In the genomic region with DNA sequence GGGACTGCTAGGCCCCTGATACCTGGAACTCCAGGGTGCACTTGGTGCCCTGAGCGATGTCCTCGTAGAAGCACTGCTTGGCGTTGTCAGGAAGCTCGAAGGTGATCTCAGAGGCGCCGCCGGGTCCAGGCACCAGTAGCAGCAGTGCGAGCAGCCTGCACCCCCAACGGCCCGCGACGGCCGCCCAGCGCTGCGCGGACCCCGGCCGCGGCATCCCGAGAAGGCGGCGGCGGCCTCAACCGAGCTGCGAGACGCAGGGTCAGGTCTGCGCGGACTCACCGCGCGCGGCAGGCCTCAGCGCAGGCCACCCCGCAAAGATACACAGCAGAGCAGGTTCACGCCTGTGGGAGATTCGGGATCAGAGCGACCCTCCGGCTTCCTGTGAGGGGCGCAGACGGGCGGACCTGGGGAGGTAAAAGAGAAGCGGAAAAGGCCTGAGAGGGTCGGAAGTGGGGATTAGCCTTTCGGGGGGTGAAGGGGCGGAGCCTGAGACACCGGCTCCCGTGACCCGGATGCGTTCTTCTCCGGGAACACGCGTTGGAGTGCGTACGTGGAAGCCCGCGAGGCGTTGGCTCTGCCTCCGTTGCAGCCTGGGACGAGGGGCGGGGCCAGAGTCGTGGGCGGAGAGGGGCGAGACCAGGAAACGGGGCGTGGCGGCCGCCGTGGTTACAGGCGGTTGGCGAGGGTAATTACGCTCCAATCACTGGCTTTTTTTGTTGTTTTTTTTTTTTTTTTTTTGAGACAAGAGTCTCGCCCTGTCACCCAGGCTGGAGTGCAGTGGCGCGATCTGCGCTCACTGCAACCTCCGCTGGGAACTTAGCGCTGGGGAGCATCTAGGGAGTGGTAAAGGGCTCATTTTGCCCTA, we compare ENCODE assay signal across 8 cellular contexts. TPM values are rescaled to one million over a fixed set of nuclear protein-coding genes. Genes with fewer than 3 reads are reported as not detected.
A peak's percentile ranks its signal among the peaks of the same experiment; 100 is the strongest.
DNase-seq lines count a peak whose midpoint lies in the region; ATAC-seq, FAIRE-seq and TF ChIP-seq lines count a peak whose summit lies in the region.

A gene (minus strand): TSS at position 458 of the 865 bp plus-strand sequence. CDS start 244 bp downstream, at position 214.

- H3K9me3 ChIP-seq in WERI-Rb-1 (ENCODE audit: severe bottlenecking) = no peaks in the 10 kb centered on the region
- H3K9me3 ChIP-seq in small intestine (ENCODE audit: control insufficient read depth, low read depth) = no peaks in the 10 kb centered on the region

- ATAC-seq in GM18873 (IDR thresholded peaks at IDR 0.05; ENCODE audit: low FRiP score, unreplicated experiment) = peak; percentile 85
- ATAC-seq in HG03139 (IDR thresholded peaks at IDR 0.05; ENCODE audit: unreplicated experiment) = peak; percentile 93

- TF ChIP-seq CTCF in WERI-Rb-1 (IDR thresholded peaks at IDR 0.05; ENCODE audit: low read depth, low read length) (no peak), bronchial epithelial cell (IDR thresholded peaks at IDR 0.05; ENCODE audit: insufficient read depth, low read length, severe bottlenecking) (no peak)

- FAIRE-seq in bronchial epithelial cell (lab: Jason Lieb, UNC) (no peak), small intestine (lab: Jason Lieb, UNC) (no peak)

- peaks cover 2 to 17% of the 10 kb centered on the region in 2 donors for H3K4me1 ChIP-seq in small intestine (ENCODE audit: control insufficient read depth in 2 of 2, insufficient read depth in 1 of 2, low read depth in 1 of 2, low read length in 1 of 2)

- in situ Hi-C loops in ACHN (cut with HindIII; ENCODE audit: low pct_ligation_motif_present, low pct_unique_long_range_greater_than_20kb, low sequenced_read_pairs) = no loop called here

- DNase-seq in ACHN (peak; percentile 95), NCI-H2227 (lab: John Stamatoyannopoulos, UW; ENCODE audit: unreplicated experiment) (peak; percentile 97), WERI-Rb-1 (peak; percentile 100), bronchial epithelial cell (ENCODE audit: low read depth) (peak; percentile 90), iPS-NIHi11 (ENCODE audit: low spot score) (peak; percentile 91), small intestine (peak; percentile 99)

- H3K27me3 ChIP-seq in WERI-Rb-1 (ENCODE audit: insufficient read depth, low read depth, severe bottlenecking) (no peaks in the 10 kb centered on the region), bronchial epithelial cell (ENCODE audit: control insufficient read depth, insufficient read depth, low read length) (no peaks in the 10 kb centered on the region), small intestine (ENCODE audit: control insufficient read depth in 2 of 2, insufficient read depth in 2 of 2, low read length in 2 of 2) (no peaks in the 10 kb centered on the region)

- H3K36me3 ChIP-seq in WERI-Rb-1 (peaks cover 19% of the 10 kb centered on the region), bronchial epithelial cell (ENCODE audit: control insufficient read depth, insufficient read depth, low read length) (no peaks in the 10 kb centered on the region), small intestine (ENCODE audit: control insufficient read depth in 2 of 2, insufficient read depth in 2 of 2, low read length in 2 of 2) (no peaks in the 10 kb centered on the region)

- peak within 1 kb of the TSS; percentile 86 for H3K27ac ChIP-seq in WERI-Rb-1
- peak within 1 kb of the TSS; percentile 96 to 97 for H3K27ac ChIP-seq in small intestine (ENCODE audit: low read depth in 1 of 2, low read length in 1 of 2)

- WGBS in small intestine, 3 donors = 0% methylated on average over 73 to 77 of the region's 77 CpGs

- H3K4me3 ChIP-seq in WERI-Rb-1 (ENCODE audit: low read depth, low read length) (peak within 1 kb of the TSS; percentile 84), bronchial epithelial cell (ENCODE audit: low read depth, low read length) (peak within 1 kb of the TSS; percentile 86), small intestine (ENCODE audit: low read depth in 1 of 2, low read length in 2 of 2) (peak within 1 kb of the TSS; percentile 78 to 92)

RNA-seq across cellular contexts. Expression of the gene that starts here (rescaled TPM):
- 68.9 and 102 TPM in 2 replicates for total RNA-seq in bronchial epithelial cell
- polyA plus RNA-seq in small intestine = 10 to 100 TPM; 12.7 to 38.4 (median 13.0) TPM

Comparison
In these comparisons a context has a peak if more than half of its experiments do, and no peak if none do; other contexts are left out.
1. Peak in every context shown above with its lines: DNase-seq, ATAC-seq, H3K4me3 ChIP-seq and H3K27ac ChIP-seq.